In genomic region chr1:193498088-193498605, GRCh38 we compare ENCODE assay signal across 18 cellular contexts.
"Had no signal": no experiment of that assay in that cellular context is flagged by ENCODE, and none has a peak within 500 bp of the region (broad histone marks: within the 10 kb centered on the region; RNA-seq: fewer than 3 reads in every experiment).

No MANE protein-coding gene starts in this region.

- H3K27me3 ChIP-seq: left lung, right atrium auricular region, tibial nerve had no signal

- ATAC-seq: activated T-cell treated with anti-CD3 and anti-CD28 coated beads, Interleukin-2, amount 50 U/mL, for 72 hours; effector memory CD8-positive, alpha-beta T cell; left lung; mucosa of descending colon; stimulated activated naive CD8-positive, alpha-beta T cell treated with anti-CD3 and anti-CD28 coated beads, Interleukin-15, Interleukin-2, amounts not matched to agents 100 U/mL and 50 U/mL, for 24 hours had no signal

- H3K27ac ChIP-seq: left lung, prostate gland, right atrium auricular region, tibial nerve, VCaP had no signal

- H3K36me3 ChIP-seq: left lung, prostate gland, right atrium auricular region, tibial nerve had no signal

- H3K4me3 ChIP-seq: left lung, mucosa of descending colon, prostate gland, right atrium auricular region, tibial nerve had no signal

- DNase-seq: activated CD4-positive, alpha-beta T cell treated with anti-CD3 and anti-CD28 coated beads, Interleukin-2, amount 50 U/mL, for 1 hour; activated CD4-positive, CD25-positive, alpha-beta regulatory T cell treated with anti-CD3 and anti-CD28 coated beads, Interleukin-2, amount 50 U/mL, for 72 hours; activated gamma-delta T cell; activated T-cell treated with anti-CD3 and anti-CD28 coated beads, Interleukin-2, amount 50 U/mL, for 72 hours; effector memory CD8-positive, alpha-beta T cell; head of caudate nucleus; left lung; mammary epithelial cell; mucosa of descending colon; naive B cell; stimulated activated CD4-positive, alpha-beta T cell treated with anti-CD3 and anti-CD28 coated beads, Interleukin-2, amount 100 ng/mL, for 24 hours; stimulated activated naive CD8-positive, alpha-beta T cell treated with anti-CD3 and anti-CD28 coated beads, Interleukin-15, Interleukin-2, amounts not matched to agents 100 U/mL and 50 U/mL, for 24 hours; substantia nigra; T-helper 2 cell had no signal

- H3K4me1 ChIP-seq: left lung, prostate gland, right atrium auricular region, tibial nerve had no signal

- H3K9me3 ChIP-seq: left lung, mucosa of descending colon, prostate gland, right atrium auricular region, tibial nerve had no signal
